1 cellular context compared by ENCODE assay signal in genomic region chr3:49533786-49534519, GRCh38.
TF ChIP-seq lines count a peak whose summit lies in the region.

No MANE protein-coding gene starts in this region.

TF ChIP-seq in IMR-90, 13 proteins besides CTCF, POLR2A, EP300 and RAD21 (continued from another document):
- TF ChIP-seq ELK1 (IDR thresholded peaks at IDR 0.05; ENCODE audit: borderline replicate concordance, low read depth, low read length) (no peak), MAZ (IDR thresholded peaks at IDR 0.05; ENCODE audit: borderline replicate concordance, low read depth, low read length) (no peak), MAFK (IDR thresholded peaks at IDR 0.05; ENCODE audit: low read depth, low read length) (no peak), USF2 (IDR thresholded peaks at IDR 0.05; ENCODE audit: low read depth, low read length) (no peak), NFE2L2 (IDR thresholded peaks at IDR 0.05; ENCODE audit: low read depth, low read length) (no peak), RCOR1 (IDR thresholded peaks at IDR 0.05; ENCODE audit: insufficient replicate concordance, low read length) (no peak), FOS (IDR thresholded peaks at IDR 0.05; ENCODE audit: low read depth, low read length) (no peak), BHLHE40 (IDR thresholded peaks at IDR 0.05; ENCODE audit: low read depth, low read length) (no peak), RFX5 (IDR thresholded peaks at IDR 0.05; ENCODE audit: low read depth, low read length) (no peak), MXI1 (IDR thresholded peaks at IDR 0.05; ENCODE audit: borderline replicate concordance, low read depth, low read length) (no peak), CEBPB (IDR thresholded peaks at IDR 0.05; ENCODE audit: low read depth, low read length) (no peak)
